8 cellular contexts compared by ENCODE assay signal in genomic region chr18:22932885-22933205, GRCh38. TPM values are rescaled to one million over a fixed set of nuclear protein-coding genes. Genes with fewer than 3 reads are reported as not detected.
DNase-seq lines count a peak whose midpoint lies in the region; ATAC-seq, FAIRE-seq and TF ChIP-seq lines count a peak whose summit lies in the region.

No MANE protein-coding gene starts in this region.

- peak overlapping the region; percentile 95 to 98 for H3K27ac ChIP-seq in kidney (ENCODE audit: low read depth in 2 of 2, low read length in 2 of 2)
- H3K27ac ChIP-seq in testis = peak overlapping the region; percentile 96 to 97

- FAIRE-seq in kidney (lab: Jason Lieb, UNC) = no peak
- FAIRE-seq in urothelium cell line (lab: Jason Lieb, UNC) = no peak

- peaks cover 25% of the 10 kb centered on the region for H3K36me3 Mint-ChIP-seq in activated naive CD8-positive, alpha-beta T cell treated with anti-CD3 and anti-CD28 coated beads for 36 hours

- H3K4me1 ChIP-seq in BE2C (no peaks in the 10 kb centered on the region), kidney (ENCODE audit: control insufficient read depth in 1 of 2, insufficient read depth in 1 of 2, low read depth in 1 of 2, low read length in 2 of 2) (peaks cover 0 to 2% of the 10 kb centered on the region in 2 donors), testis (no peaks in the 10 kb centered on the region)

- H3K4me3 Mint-ChIP-seq in activated naive CD8-positive, alpha-beta T cell treated with anti-CD3 and anti-CD28 coated beads for 36 hours = peak overlapping the region; percentile 92

- TF ChIP-seq CTCF in BE2C (IDR thresholded peaks at IDR 0.05; ENCODE audit: low read depth, low read length) = no peak
- TF ChIP-seq CTCF in kidney (IDR thresholded peaks at IDR 0.05; ENCODE audit: borderline replicate concordance, extremely low read depth, insufficient read depth) = no peak
- no peak for TF ChIP-seq CTCF in testis (IDR thresholded peaks at IDR 0.05)
- TF ChIP-seq CTCF in GM10248 (IDR thresholded peaks at IDR 0.05; ENCODE audit: control extremely low read depth, extremely low read depth, low read depth, missing control alignments) = no peak

- H3K4me3 ChIP-seq in BE2C (ENCODE audit: low read depth, low read length) (peak overlapping the region; percentile 68), kidney (ENCODE audit: low read length in 2 of 2) (peak overlapping the region; percentile 83 to 95), testis (peak overlapping the region; percentile 78 to 87)

- POLR2A ChIA-PET in GM10248 (lab: Yijun Ruan, JAX) = no interaction called here

- ATAC-seq in GM19372 (IDR thresholded peaks at IDR 0.05; ENCODE audit: low read depth, unreplicated experiment) (peak; percentile 31), HG03439 (IDR thresholded peaks at IDR 0.05; ENCODE audit: unreplicated experiment) (peak; percentile 36)

- intact Hi-C loops in kidney (cut with DNase I) = no loop called here
- intact Hi-C loops in testis (cut with DNase I; ENCODE audit: low total_unique reads) = no loop called here

- H3K9me3 ChIP-seq in BE2C (no peaks in the 10 kb centered on the region), kidney (ENCODE audit: control insufficient read depth in 1 of 2, low read length in 2 of 2) (no peaks in the 10 kb centered on the region), testis (no peaks in the 10 kb centered on the region)

- DNase-seq in BE2C = no peak
- no peak for DNase-seq in activated naive CD8-positive, alpha-beta T cell treated with anti-CD3 and anti-CD28 coated beads for 36 hours
- no peak for DNase-seq in kidney
- DNase-seq in testis = no peak
- DNase-seq in urothelium cell line (ENCODE audit: low spot score) = no peak
- no peak for DNase-seq in GM10248 (ENCODE audit: extremely low spot score)

- CTCF ChIA-PET in GM10248 (lab: Yijun Ruan, JAX) = interaction anchor here (1.0 to 2.1 kb wide), 6 partner anchors 9 to 134 kb away, joined by 3 to 9 read pairs (median 6); no protein-coding TSS in a partner anchor

- 1% methylated on average over 15 to 17 of the region's 17 CpGs for WGBS in testis, 2 donors

- H3K27me3 ChIP-seq in BE2C (no peaks in the 10 kb centered on the region), testis (no peaks in the 10 kb centered on the region)

- no peaks in the 10 kb centered on the region for H3K36me3 ChIP-seq in BE2C
- no peaks in the 10 kb centered on the region for H3K36me3 ChIP-seq in kidney (ENCODE audit: control insufficient read depth in 1 of 2, insufficient read depth in 2 of 2, low read length in 2 of 2)
- H3K36me3 ChIP-seq in testis (ENCODE audit: low read depth, missing control alignments) = no peaks in the 10 kb centered on the region

- no peaks in the 10 kb centered on the region for H3K9me3 Mint-ChIP-seq in activated naive CD8-positive, alpha-beta T cell treated with anti-CD3 and anti-CD28 coated beads for 36 hours

- TF ChIP-seq POLR2A in testis (IDR thresholded peaks at IDR 0.05) = no peak

- peaks cover 13% of the 10 kb centered on the region for H3K27me3 Mint-ChIP-seq in activated naive CD8-positive, alpha-beta T cell treated with anti-CD3 and anti-CD28 coated beads for 36 hours

- peaks cover 13% of the 10 kb centered on the region for H3K4me1 Mint-ChIP-seq in activated naive CD8-positive, alpha-beta T cell treated with anti-CD3 and anti-CD28 coated beads for 36 hours

- H3K9ac ChIP-seq in kidney (ENCODE audit: low read length in 2 of 2) = peak overlapping the region; percentile 61 to 96

- peak overlapping the region; percentile 72 for H3K27ac Mint-ChIP-seq in activated naive CD8-positive, alpha-beta T cell treated with anti-CD3 and anti-CD28 coated beads for 36 hours

RNA-seq across cellular contexts. Expression of gene RBBP8, which starts 0.3 kb away (rescaled TPM):
- 11.3 TPM for polyA plus RNA-seq in BE2C (2012; ENCODE audit: insufficient read depth, insufficient read length, low read depth)
- 10 to 100 TPM; 81.5 to 85.3 TPM for total RNA-seq in activated naive CD8-positive, alpha-beta T cell treated with anti-CD3 and anti-CD28 coated beads for 36 hours
- total RNA-seq in kidney = 166 TPM
- polyA plus RNA-seq in kidney (ENCODE audit: insufficient read depth, low read depth, low replicate concordance) = 45.8 TPM
- 10 to 100 TPM; 45.7 to 76.4 TPM for total RNA-seq in testis
- polyA plus RNA-seq in testis (ENCODE audit: insufficient read depth, low read depth, low replicate concordance) = 24.7 TPM
